In genomic region chr5:129057329-129057728, GRCh38 we compare ENCODE assay signal across 34 cellular contexts.
"Had no signal": no experiment of that assay in that cellular context is flagged by ENCODE, and none has a peak within 500 bp of the region (broad histone marks: within the 10 kb centered on the region; RNA-seq: fewer than 3 reads in every experiment).

No MANE protein-coding gene starts in this region.

- H3K36me3 ChIP-seq: MG63 had no signal

- H3K27me3 ChIP-seq: MG63 had no signal

- H3K4me3 ChIP-seq: MG63 had no signal

- DNase-seq: Karpas-422, Kasumi-1, MG63, MM.1S, MV-4-11, NCI-H1048, NCI-H1092, NCI-H1092 treated with DMSO at 0.1 percent for 48 hours, NCI-H1105, NCI-H1105 treated with DMSO at 0.1 percent for 48 hours, NCI-H1417, NCI-H1417 treated with DMSO at 0.1 percent for 48 hours, NCI-H1436, NCI-H1436 treated with DMSO at 0.1 percent for 48 hours, NCI-H146, NCI-H1694, NCI-H1694 treated with DMSO at 0.1 percent for 48 hours, NCI-H187, NCI-H187 treated with DMSO at 0.1 percent for 48 hours, NCI-H1930, NCI-H2029, NCI-H2029 treated with DMSO at 0.1 percent for 48 hours, NCI-H2081, NCI-H2081 treated with DMSO at 0.1 percent for 48 hours, NCI-H2107, NCI-H2171, NCI-H2171 treated with DMSO at 0.1 percent for 48 hours, NCI-H2227 treated with DMSO at 0.1 percent for 48 hours, NCI-H226, NCI-H345, NCI-H446, NCI-H446 treated with DMSO at 0.1 percent for 48 hours, NCI-H510A, NCI-H510A treated with DMSO at 0.1 percent for 48 hours had no signal
